Comparison of ENCODE assay signal across 10 cellular contexts in the genomic region with DNA sequence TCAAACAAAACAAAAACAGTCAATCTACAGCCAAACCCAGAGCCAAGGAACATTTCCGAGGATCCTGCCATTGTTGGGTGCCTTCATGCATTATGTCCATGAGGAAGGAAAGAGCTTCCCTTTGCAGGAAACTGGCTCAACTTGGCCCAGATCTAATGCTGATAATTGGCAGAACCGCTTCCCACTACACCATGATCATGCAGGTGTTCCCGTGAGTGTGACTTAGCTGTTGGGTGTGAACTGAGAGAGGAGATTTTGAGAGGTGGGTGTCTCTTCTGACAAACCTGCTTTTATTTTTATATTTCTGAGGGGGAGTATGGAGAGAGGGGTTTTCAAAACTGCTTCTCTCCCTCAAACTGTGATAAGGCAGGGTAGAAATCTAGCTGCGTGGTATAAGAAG. TPM values are rescaled to one million over a fixed set of nuclear protein-coding genes. Genes with fewer than 3 reads are reported as not detected.
DNase-seq lines count a peak whose midpoint lies in the region; ATAC-seq, FAIRE-seq and TF ChIP-seq lines count a peak whose summit lies in the region.
"Had no signal": no experiment of that assay in that cellular context is flagged by ENCODE, and none has a peak within 500 bp of the region (broad histone marks: within the 10 kb centered on the region; RNA-seq: fewer than 3 reads in every experiment).

No MANE protein-coding gene starts in this region.

- H3K27me3 ChIP-seq in IMR-90 (ENCODE audit: control insufficient read depth, insufficient read depth, low read length): no peaks in the 10 kb centered on the region
- no peaks in the 10 kb centered on the region for H3K27me3 ChIP-seq in esophagus muscularis mucosa
- no peaks in the 10 kb centered on the region for H3K27me3 ChIP-seq in tibial nerve
- H3K27me3 ChIP-seq: BE2C had no signal

- H4K20me1 ChIP-seq in IMR-90 (ENCODE audit: insufficient read depth, low read length): no peaks in the 10 kb centered on the region

- H3K79me1 ChIP-seq in IMR-90 (ENCODE audit: low read depth in 1 of 2, low read length in 2 of 2): no peaks in the 10 kb centered on the region

- no peak for TF ChIP-seq RAD21 in A549 (conservative IDR thresholded peaks at IDR 0.05 in 1 of 2, IDR thresholded peaks at IDR 0.05 in 1 of 2)
- TF ChIP-seq RAD21 in IMR-90 (IDR thresholded peaks at IDR 0.05; ENCODE audit: low read length): no peak

- no peak overlapping the region for H2BK20ac ChIP-seq in IMR-90 (ENCODE audit: low read depth, low read length)

- H3K23ac ChIP-seq in IMR-90 (ENCODE audit: low read depth, low read length): no peak overlapping the region

- TF ChIP-seq CTCF in A549 (IDR thresholded peaks at IDR 0.05) (no peak), IMR-90 (conservative IDR thresholded peaks at IDR 0.05; ENCODE audit: low read depth, low read length) (no peak), esophagus muscularis mucosa (IDR thresholded peaks at IDR 0.05) (no peak), tibial nerve (IDR thresholded peaks at IDR 0.05) (no peak)

- H2AK9ac ChIP-seq in IMR-90 (replicated peaks; ENCODE audit: low read depth, low read length, poor library complexity): peak overlapping the region; percentile 15

- intact Hi-C loops in IMR-90 (cut with micrococcal nuclease): loop anchor here (1.0 kb wide), 2 partner anchors 90 to 94 kb away; no protein-coding TSS in a partner anchor
- intact Hi-C loops in esophagus muscularis mucosa (cut with DNase I): no loop called here

- no TSS peak for BruUV-seq in IMR-90 (replicated peaks; lab: Mats Ljungman, UMichigan)

- CTCF ChIA-PET in A549 (lab: Yijun Ruan, JAX) (interaction anchor here (0.6 to 14.3 kb wide), 43 partner anchors 8 to 488 kb away, joined by 3 to 316 read pairs (median 6); a partner anchor contains a TSS), IMR-90 (lab: Yijun Ruan, JAX) (interaction anchor here (0.6 to 1.4 kb wide), 8 partner anchors 10 to 391 kb away, joined by 3 to 11 read pairs (median 4); a partner anchor contains a TSS)

- H4K91ac ChIP-seq in IMR-90 (ENCODE audit: insufficient read depth, low read depth, low read length): no peak overlapping the region

- H3K9me3 ChIP-seq in A549 (no peaks in the 10 kb centered on the region), IMR-90 (ENCODE audit: control insufficient read depth, insufficient read depth, low read length) (no peaks in the 10 kb centered on the region), esophagus muscularis mucosa (no peaks in the 10 kb centered on the region), tibial nerve (no peaks in the 10 kb centered on the region)
- H3K9me3 ChIP-seq: BE2C, HAP-1 had no signal

- no peak overlapping the region for H3K18ac ChIP-seq in IMR-90 (ENCODE audit: low read depth, low read length)

- 89% methylated on average over 4 of the region's 4 CpGs for WGBS in A549 (ENCODE audit: missing lambda C conversion rate)
- WGBS in IMR-90 (ENCODE audit: extremely low coverage in 2 of 2, insufficient read length in 1 of 2), 2 experiments: no CpG with 5 or more reads among the region's 4 CpGs
- 86% methylated on average over 3 of the region's 4 CpGs for WGBS in esophagus muscularis mucosa
- WGBS in tibial nerve, 2 donors: 78 to 82% methylated on average over 4 of the region's 4 CpGs

- H2AK5ac ChIP-seq in IMR-90 (ENCODE audit: low read depth, low read length): no peak overlapping the region

- no peak for FAIRE-seq in A549 (lab: Jason Lieb, UNC)

- TF ChIP-seq EP300 in A549 (IDR thresholded peaks at IDR 0.05) (no peak), esophagus muscularis mucosa (IDR thresholded peaks at IDR 0.05) (no peak), tibial nerve (IDR thresholded peaks at IDR 0.05) (no peak)

- ATAC-seq in A549 (no peak), IMR-90 (ENCODE audit: low read depth) (no peak)

- no peak overlapping the region for H2BK15ac ChIP-seq in IMR-90 (ENCODE audit: low read depth, low read length)

- no peak overlapping the region for H2BK120ac ChIP-seq in IMR-90 (ENCODE audit: low read depth, low read length)

- POLR2A ChIA-PET in A549 (lab: Yijun Ruan, JAX): interaction anchor here (0.7 to 1.7 kb wide), 4 partner anchors 14 to 130 kb away, joined by 5 to 11 read pairs (median 8); a partner anchor contains a TSS
- POLR2A ChIA-PET in IMR-90 (lab: Charles Lee; ENCODE audit: unreplicated experiment): no interaction called here

- TF ChIP-seq POLR2A in A549 (IDR thresholded peaks at IDR 0.05; ENCODE audit: low read length): no peak
- TF ChIP-seq POLR2A in IMR-90 (IDR thresholded peaks at IDR 0.05; ENCODE audit: low read depth, low read length): no peak
- TF ChIP-seq POLR2A in esophagus muscularis mucosa (IDR thresholded peaks at IDR 0.05; ENCODE audit: low read depth): no peak
- no peak for TF ChIP-seq POLR2A in tibial nerve (IDR thresholded peaks at IDR 0.05)

- dilution Hi-C loops in IMR-90 (cut with HindIII; ENCODE audit: low sequenced_read_pairs, unreplicated experiment): no loop called here

- H3K4me3 ChIP-seq in A549 (no peak overlapping the region), IMR-90 (ENCODE audit: insufficient read depth, low read depth, low read length) (no peak overlapping the region), esophagus muscularis mucosa (no peak overlapping the region), tibial nerve (no peak overlapping the region)
- H3K4me3 ChIP-seq: HAP-1 had no signal

- H3K4me1 ChIP-seq in A549: peaks cover 5% of the 10 kb centered on the region; the same call in 1 of the 3 replicates
- H3K4me1 ChIP-seq in IMR-90 (ENCODE audit: control insufficient read depth, insufficient read depth, low read length): peaks cover 4% of the 10 kb centered on the region; the same call in 1 of the 2 replicates
- H3K4me1 ChIP-seq in esophagus muscularis mucosa: peaks cover 0 to 18% (median 14%) of the 10 kb centered on the region in 4 donors
- H3K4me1 ChIP-seq in tibial nerve: peaks cover 0 to 15% (median 0%) of the 10 kb centered on the region in 4 donors
- H3K4me1 ChIP-seq: BE2C, HAP-1 had no signal

- H3K9me1 ChIP-seq in IMR-90 (ENCODE audit: insufficient read depth, low read length): no peaks in the 10 kb centered on the region

- H3K56ac ChIP-seq in IMR-90 (ENCODE audit: extremely low read depth, insufficient read depth, low read length): no peak overlapping the region

- H3K9ac ChIP-seq in IMR-90 (ENCODE audit: low read depth, low read length): no peak overlapping the region

- H3K4ac ChIP-seq in IMR-90 (ENCODE audit: low read depth, low read length): no peak overlapping the region

- DNase-seq in A549 (ENCODE audit: low read depth in 1 of 2, low spot score in 1 of 2) (no peak), IMR-90 (no peak), caudate nucleus (lab: John Stamatoyannopoulos, UW) (peak in 18 of 61 donors; percentile 14 to 78 (median 32)), putamen (ENCODE audit: low spot score) (peak; percentile 67), esophagus muscularis mucosa (ENCODE audit: extremely low spot score) (no peak), tibial nerve (ENCODE audit: low spot score in 2 of 2) (no peak)
- no peak for DNase-seq in stimulated activated CD4-positive, alpha-beta T cell treated with anti-CD3 and anti-CD28 coated beads, Interleukin-4, amount 100 ng/mL, for 4 hours

- in situ Hi-C loops in IMR-90 (cut with MboI; ENCODE audit: low sequenced_read_pairs): no loop called here

- H4K8ac ChIP-seq in IMR-90 (ENCODE audit: low read depth in 2 of 2, low read length in 2 of 2): no peak overlapping the region

- no peak overlapping the region for H4K5ac ChIP-seq in IMR-90 (ENCODE audit: low read depth, low read length)

- no peak overlapping the region for H2AFZ ChIP-seq in IMR-90 (replicated peaks; ENCODE audit: low read length, poor library complexity)

- no peak overlapping the region for H3K14ac ChIP-seq in IMR-90 (replicated peaks; ENCODE audit: low read depth, low read length)

- H3K4me2 ChIP-seq in A549 (no peak overlapping the region), IMR-90 (ENCODE audit: low read depth, low read length) (no peak overlapping the region)

- H2BK5ac ChIP-seq in IMR-90 (ENCODE audit: low read depth, low read length, poor library complexity, severe bottlenecking): no peak overlapping the region

- H3K27ac ChIP-seq in A549: peak overlapping the region; percentile 16 to 28; a peak in 2 of 6 replicates
- H3K27ac ChIP-seq in IMR-90 (ENCODE audit: insufficient read depth, low read length): no peak overlapping the region
- H3K27ac ChIP-seq in caudate nucleus (ENCODE audit: low read depth, low read length): peak overlapping the region; percentile 56
- peak overlapping the region in 2 of 4 donors; percentile 5 to 14 for H3K27ac ChIP-seq in esophagus muscularis mucosa (replicated peaks in 1 of 4)
- peak overlapping the region in 1 of 4 donors; percentile 38 for H3K27ac ChIP-seq in tibial nerve

- H3K36me3 ChIP-seq in IMR-90 (ENCODE audit: control insufficient read depth, insufficient read depth, low read length) (peaks cover 6% of the 10 kb centered on the region; the same call in 1 of the 2 replicates), esophagus muscularis mucosa (peaks cover 24 to 83% (median 50%) of the 10 kb centered on the region in 4 donors), tibial nerve (peaks cover under 1 to 72% (median 4%) of the 10 kb centered on the region in 3 donors)

RNA-seq across cellular contexts. Expression of a gene that starts 14.6 kb away (rescaled TPM):
- polyA plus RNA-seq in A549 (2011; rRNA removed) (0.19 TPM in 1 of 2 replicates, not detected in the other), A549 (2017; fragmentation: RNase III; extraction: RNeasy Plus Mini Kit Qiagen cat#74134 plus additional on column Dnase treatment) (0.24 to 0.37 TPM (median 0.26 TPM) in 3 replicates), IMR-90 (2012; rRNA removed) (1.8 and 2.3 TPM in 2 replicates)
- polyA plus RNA-seq in A549 (2012; cell fraction: cytosol; rRNA removed): 0.36 and 0.73 TPM in 2 replicates
- 6.9 and 7.1 TPM in 2 replicates for polyA plus RNA-seq in A549 (2012; cell fraction: nucleus; rRNA removed)
- not detected in 2 replicates for polyA minus RNA-seq in A549 (2011; rRNA and poly(A)+ RNA removed)
- total RNA-seq in IMR-90 (2012; rRNA removed) (not detected in 2 replicates), esophagus muscularis mucosa (under 1 TPM in 2 of 4 donors, not detected in 2; 0.83 to 0.92 TPM), tibial nerve (1 to 10 TPM; 2.4 to 8.4 (median 4.6) TPM)
- polyA plus RNA-seq in IMR-90 (2012; cell fraction: cytosol; rRNA removed): 0.54 and 0.62 TPM in 2 replicates
- polyA plus RNA-seq in IMR-90 (2012; cell fraction: nucleus; rRNA removed; ENCODE audit: low replicate concordance): 8.7 and 38.4 TPM in 2 replicates
- polyA plus RNA-seq: AG04450 had no signal

RNA-seq across cellular contexts. Expression of a gene that starts 20.1 kb away (rescaled TPM):
- polyA plus RNA-seq in A549 (2011; rRNA removed) (13.5 and 16.0 TPM in 2 replicates), A549 (2017; fragmentation: RNase III; extraction: RNeasy Plus Mini Kit Qiagen cat#74134 plus additional on column Dnase treatment) (18.0 to 39.3 TPM (median 31.8 TPM) in 3 replicates), IMR-90 (2012; rRNA removed) (10.0 and 14.2 TPM in 2 replicates)
- polyA plus RNA-seq in A549 (2012; cell fraction: cytosol; rRNA removed): 14.0 and 21.0 TPM in 2 replicates
- 19.8 and 27.8 TPM in 2 replicates for polyA plus RNA-seq in A549 (2012; cell fraction: nucleus; rRNA removed)
- 12.3 and 20.3 TPM in 2 replicates for polyA minus RNA-seq in A549 (2011; rRNA and poly(A)+ RNA removed)
- total RNA-seq in IMR-90 (2012; rRNA removed) (3.0 and 4.2 TPM in 2 replicates), esophagus muscularis mucosa (10 to 100 TPM; 31.6 to 79.6 (median 35.1) TPM), tibial nerve (10 to 100 TPM; 17.1 to 54.6 (median 35.0) TPM)
- polyA plus RNA-seq in IMR-90 (2012; cell fraction: cytosol; rRNA removed): 4.0 and 11.5 TPM in 2 replicates
- polyA plus RNA-seq in IMR-90 (2012; cell fraction: nucleus; rRNA removed; ENCODE audit: low replicate concordance): 9.6 and 20.8 TPM in 2 replicates

RNA-seq across cellular contexts. Expression of a gene that starts 26.8 kb away (rescaled TPM):
- polyA plus RNA-seq in A549 (2011; rRNA removed): 5.3 and 5.5 TPM in 2 replicates
- polyA plus RNA-seq in A549 (2012; cell fraction: cytosol; rRNA removed): 9.7 and 12.3 TPM in 2 replicates
- polyA plus RNA-seq in A549 (2012; cell fraction: nucleus; rRNA removed): 65.3 and 90.1 TPM in 2 replicates
- 13.7 to 17.1 TPM (median 17.1 TPM) in 3 replicates for polyA plus RNA-seq in A549 (2017; fragmentation: RNase III; extraction: RNeasy Plus Mini Kit Qiagen cat#74134 plus additional on column Dnase treatment)
- 8.9 and 10.5 TPM in 2 replicates for polyA minus RNA-seq in A549 (2011; rRNA and poly(A)+ RNA removed)
- 5.0 and 6.1 TPM in 2 replicates for total RNA-seq in IMR-90 (2012; rRNA removed)
- 41.3 and 42.2 TPM in 2 replicates for polyA plus RNA-seq in IMR-90 (2012; rRNA removed)
- polyA plus RNA-seq in IMR-90 (2012; cell fraction: cytosol; rRNA removed): 20.5 and 31.1 TPM in 2 replicates
- 247 and 673 TPM in 2 replicates for polyA plus RNA-seq in IMR-90 (2012; cell fraction: nucleus; rRNA removed; ENCODE audit: low replicate concordance)
- 10 to 100 TPM; 36.2 to 53.2 (median 44.0) TPM for total RNA-seq in esophagus muscularis mucosa
- total RNA-seq in tibial nerve: 100 to 1,000 TPM; 135 to 174 (median 170) TPM

RNA-seq across cellular contexts. Expression of a gene that starts 27.0 kb away (rescaled TPM):
- polyA plus RNA-seq in A549 (2011; rRNA removed) (0.36 and 0.52 TPM in 2 replicates), A549 (2017; fragmentation: RNase III; extraction: RNeasy Plus Mini Kit Qiagen cat#74134 plus additional on column Dnase treatment) (0.13 to 0.37 TPM (median 0.19 TPM) in 3 replicates), IMR-90 (2012; rRNA removed) (0.29 and 0.43 TPM in 2 replicates)
- 0.57 and 0.65 TPM in 2 replicates for polyA plus RNA-seq in A549 (2012; cell fraction: cytosol; rRNA removed)
- polyA plus RNA-seq in A549 (2012; cell fraction: nucleus; rRNA removed): 1.1 and 1.4 TPM in 2 replicates
- polyA minus RNA-seq in A549 (2011; rRNA and poly(A)+ RNA removed): 1.2 and 1.8 TPM in 2 replicates
- total RNA-seq in IMR-90 (2012; rRNA removed) (0.28 and 0.54 TPM in 2 replicates), esophagus muscularis mucosa (under 1 TPM; 0.13 to 0.83 (median 0.48) TPM), tibial nerve (1 to 10 TPM in 1 of 4 donors, under 1 TPM in 2, not detected in 1; 0.30 to 2.2 (median 0.84) TPM)
- 0.23 and 0.58 TPM in 2 replicates for polyA plus RNA-seq in IMR-90 (2012; cell fraction: cytosol; rRNA removed)
- 1.5 and 2.5 TPM in 2 replicates for polyA plus RNA-seq in IMR-90 (2012; cell fraction: nucleus; rRNA removed; ENCODE audit: low replicate concordance)

RNA-seq across cellular contexts. Expression of a gene that starts 43.0 kb away (rescaled TPM):
- polyA plus RNA-seq in A549 (2011; rRNA removed): 1.2 and 1.7 TPM in 2 replicates
- polyA plus RNA-seq in A549 (2012; cell fraction: cytosol; rRNA removed): 1.9 and 2.3 TPM in 2 replicates
- polyA plus RNA-seq in A549 (2012; cell fraction: nucleus; rRNA removed): 10.3 and 11.4 TPM in 2 replicates
- polyA plus RNA-seq in A549 (2017; fragmentation: RNase III; extraction: RNeasy Plus Mini Kit Qiagen cat#74134 plus additional on column Dnase treatment): 5.5 to 9.2 TPM (median 8.2 TPM) in 3 replicates
- 0.91 and 1.3 TPM in 2 replicates for polyA minus RNA-seq in A549 (2011; rRNA and poly(A)+ RNA removed)
- total RNA-seq in IMR-90 (2012; rRNA removed): 22.6 and 25.6 TPM in 2 replicates
- 364 and 385 TPM in 2 replicates for polyA plus RNA-seq in IMR-90 (2012; rRNA removed)
- 283 and 394 TPM in 2 replicates for polyA plus RNA-seq in IMR-90 (2012; cell fraction: cytosol; rRNA removed)
- polyA plus RNA-seq in IMR-90 (2012; cell fraction: nucleus; rRNA removed; ENCODE audit: low replicate concordance): 615 and 1,429 TPM in 2 replicates
- 10 to 100 TPM; 12.0 to 42.2 (median 18.3) TPM for total RNA-seq in esophagus muscularis mucosa
- total RNA-seq in tibial nerve: 100 to 1,000 TPM in 3 of 4 donors, 10 to 100 TPM in 1; 55.9 to 155 (median 125) TPM
